Comparison of ENCODE assay signal across 14 cellular contexts in the genomic region with DNA sequence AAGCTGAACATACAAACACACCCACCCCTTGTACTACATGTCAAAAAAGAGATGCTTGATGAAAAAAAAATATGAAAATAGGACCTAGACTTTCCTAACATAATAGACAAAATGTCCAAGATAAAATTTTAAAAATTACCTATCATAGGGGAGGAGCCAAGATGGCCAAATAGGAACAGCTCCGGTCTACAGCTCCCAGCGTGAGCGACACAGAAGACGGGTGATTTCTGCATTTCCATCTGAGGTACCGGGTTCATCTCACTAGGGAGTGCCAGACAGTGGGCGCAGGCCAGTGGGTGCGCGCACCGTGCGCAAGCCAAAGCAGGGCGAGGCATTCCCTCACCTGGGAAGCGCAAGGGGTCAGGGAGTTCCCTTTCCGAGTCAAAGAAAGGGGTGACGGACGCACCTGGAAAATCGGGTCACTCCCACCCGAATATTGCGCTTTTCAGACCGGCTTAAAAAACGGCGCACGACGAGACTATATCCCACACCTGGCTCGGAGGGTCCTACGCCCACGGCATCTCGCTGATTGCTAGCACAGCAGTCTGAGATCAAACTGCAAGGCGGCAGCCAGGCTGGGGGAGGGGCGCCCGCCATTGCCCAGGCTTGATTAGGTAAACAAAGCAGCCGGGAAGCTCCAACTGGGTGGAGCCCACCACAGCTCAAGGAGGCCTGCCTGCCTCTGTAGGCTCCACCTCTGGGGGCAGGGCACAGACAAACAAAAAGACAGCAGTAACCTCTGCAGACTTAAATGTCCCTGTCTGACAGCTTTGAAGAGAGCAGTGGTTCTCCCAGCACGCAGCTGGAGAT. TPM values are rescaled to one million over a fixed set of nuclear protein-coding genes. Genes with fewer than 3 reads are reported as not detected.
DNase-seq lines count a peak whose midpoint lies in the region; ATAC-seq, FAIRE-seq and TF ChIP-seq lines count a peak whose summit lies in the region.
"Not testable (repeated sequence)": the region's sequence is repeated elsewhere in the genome, so short reads cannot be mapped to it uniquely, and the experiment has no call there.
"Had no signal": no experiment of that assay in that cellular context is flagged by ENCODE, and none has a peak within 500 bp of the region (broad histone marks: within the 10 kb centered on the region; RNA-seq: fewer than 3 reads in every experiment).

No MANE protein-coding gene starts in this region.

- not testable (repeated sequence) for H3K9ac ChIP-seq in H9 (ENCODE audit: extremely low read depth, insufficient read length, low read length)

- TF ChIP-seq POLR2A in right lobe of liver (IDR thresholded peaks at IDR 0.05); upper lobe of left lung (IDR thresholded peaks at IDR 0.05): not testable (repeated sequence)

- peak overlapping the region; percentile 44 for H3K4me2 ChIP-seq in H9 (ENCODE audit: insufficient read depth, insufficient read length, low read length)

- not testable (repeated sequence) for H3K4ac ChIP-seq in H9 (ENCODE audit: low read depth, low read length)

- H2BK20ac ChIP-seq in H9 (ENCODE audit: low read depth, low read length, poor library complexity, severe bottlenecking), result not testable (repeated sequence)

- DNase-seq in H9; T-cell; activated T-helper 1 cell treated with anti-CD3 and anti-CD28 coated beads, Interleukin-12 subunit alpha, Interleukin-12 subunit beta, Interleukin-2, Interleukin-4 antibody, amounts not matched to agents 30 ng/mL and 10 ng/mL and 1 ng/mL, durations not matched to agents 14 hours and 24 hours and 36 hours (ENCODE audit: low spot score); bronchial epithelial cell (ENCODE audit: low read depth); foreskin keratinocyte; right lobe of liver; osteocyte (ENCODE audit: extremely low spot score, unreplicated experiment): not testable (repeated sequence)
- DNase-seq in upper lobe of left lung, result peak in 1 of 2 donors; percentile 32

- H3K36me3 Mint-ChIP-seq in H9 (ENCODE audit: insufficient read depth in 1 of 3, low read depth in 3 of 3); T-cell; activated T-helper 1 cell treated with anti-CD3 and anti-CD28 coated beads, Interleukin-12 subunit alpha, Interleukin-12 subunit beta, Interleukin-2, Interleukin-4 antibody, amounts not matched to agents 30 ng/mL and 10 ng/mL and 1 ng/mL, durations not matched to agents 14 hours and 24 hours and 36 hours (ENCODE audit: low read depth); osteocyte (ENCODE audit: unreplicated experiment): not testable (repeated sequence)

- CTCF ChIA-PET in T-cell (lab: Charles Lee), result not testable (repeated sequence)

- intact Hi-C loops in activated T-helper 1 cell treated with anti-CD3 and anti-CD28 coated beads, Interleukin-12 subunit alpha, Interleukin-12 subunit beta, Interleukin-2, Interleukin-4 antibody, amounts not matched to agents 30 ng/mL and 10 ng/mL and 1 ng/mL, durations not matched to agents 14 hours and 24 hours and 36 hours (cut with micrococcal nuclease), result loop anchor here (5.0 kb wide), 1 partner anchor 39 kb away; the partner anchor contains the start of gene RBM41
- intact Hi-C loops in right lobe of liver (cut with DNase I), result not testable (repeated sequence)

- H3K36me3 ChIP-seq in bronchial epithelial cell (ENCODE audit: control insufficient read depth, insufficient read depth, low read length); right lobe of liver; upper lobe of left lung: not testable (repeated sequence)

- H3K56ac ChIP-seq in H9 (ENCODE audit: insufficient read length, low read depth, low read length), result not testable (repeated sequence)

- not testable (repeated sequence) for H2AK5ac ChIP-seq in H9 (ENCODE audit: insufficient read length, low read length)

- not testable (repeated sequence) for H4K5ac ChIP-seq in H9 (ENCODE audit: insufficient read length, low read depth, low read length)

- H3K27ac ChIP-seq in H9 (ENCODE audit: insufficient read length, low read depth, low read length); right lobe of liver; upper lobe of left lung: not testable (repeated sequence)
- H3K27ac ChIP-seq in foreskin keratinocyte, result peak overlapping the region; percentile 85

- H3K4me1 ChIP-seq in H9 (ENCODE audit: insufficient read depth, low read length); foreskin keratinocyte; right lobe of liver; upper lobe of left lung: not testable (repeated sequence)

- H4K20me1 ChIP-seq in H9 (ENCODE audit: control insufficient read depth, insufficient read depth, insufficient read length), result not testable (repeated sequence)

- WGBS in H9 (ENCODE audit: extremely low coverage, insufficient read length, low lambda C conversion rate), result no CpG with 5 or more reads among the region's 32 CpGs
- WGBS in right lobe of liver (ENCODE audit: insufficient coverage, low coverage, low lambda C conversion rate, missing lambda C conversion rate), result 46% methylated on average over 12 of the region's 32 CpGs
- 24 to 53% methylated on average over 9 to 30 of the region's 32 CpGs for WGBS in upper lobe of left lung, 2 donors

- H4K8ac ChIP-seq in H9 (replicated peaks; ENCODE audit: insufficient read length, low read depth, low read length), result not testable (repeated sequence)

- H3K27ac Mint-ChIP-seq in H9, result peak overlapping the region in 2 of 3 experiments; percentile 75 to 82; a peak in 2 of 7 replicates
- peak overlapping the region; percentile 2 to 67 for H3K27ac Mint-ChIP-seq in T-cell
- H3K27ac Mint-ChIP-seq in activated T-helper 1 cell treated with anti-CD3 and anti-CD28 coated beads, Interleukin-12 subunit alpha, Interleukin-12 subunit beta, Interleukin-2, Interleukin-4 antibody, amounts not matched to agents 30 ng/mL and 10 ng/mL and 1 ng/mL, durations not matched to agents 14 hours and 24 hours and 36 hours, result peak overlapping the region; percentile 61
- H3K27ac Mint-ChIP-seq in osteocyte (ENCODE audit: unreplicated experiment), result peak overlapping the region; percentile 18

- H3K4me3 Mint-ChIP-seq in H9 (peak overlapping the region; percentile 72 to 84), T-cell (peak overlapping the region; percentile 64 to 75 (median 72)), osteocyte (ENCODE audit: unreplicated experiment) (peak overlapping the region; percentile 60)
- peak overlapping the region; percentile 79 for H3K4me3 Mint-ChIP-seq in activated T-helper 1 cell treated with anti-CD3 and anti-CD28 coated beads, Interleukin-12 subunit alpha, Interleukin-12 subunit beta, Interleukin-2, Interleukin-4 antibody, amounts not matched to agents 30 ng/mL and 10 ng/mL and 1 ng/mL, durations not matched to agents 14 hours and 24 hours and 36 hours

- ATAC-seq in T-cell (replicated peaks in 1 of 4), result peak in 2 of 4 experiments; percentile 19 to 27
- peak; percentile 52 for ATAC-seq in foreskin keratinocyte
- ATAC-seq in right lobe of liver; upper lobe of left lung (ENCODE audit: low FRiP score in 2 of 2): not testable (repeated sequence)

- H2BK120ac ChIP-seq in H9 (ENCODE audit: low read depth, low read length, poor library complexity, severe bottlenecking), result not testable (repeated sequence)

- not testable (repeated sequence) for H3K14ac ChIP-seq in H9 (ENCODE audit: insufficient read depth, low read length)

- H3K4me1 Mint-ChIP-seq in H9, result peaks cover 14 to 21% of the 10 kb centered on the region in 2 experiments
- H3K4me1 Mint-ChIP-seq in T-cell; activated T-helper 1 cell treated with anti-CD3 and anti-CD28 coated beads, Interleukin-12 subunit alpha, Interleukin-12 subunit beta, Interleukin-2, Interleukin-4 antibody, amounts not matched to agents 30 ng/mL and 10 ng/mL and 1 ng/mL, durations not matched to agents 14 hours and 24 hours and 36 hours (ENCODE audit: low read depth); osteocyte (ENCODE audit: unreplicated experiment): not testable (repeated sequence)

- not testable (repeated sequence) for TF ChIP-seq CTCF in H9 (conservative IDR thresholded peaks at IDR 0.05); bronchial epithelial cell (IDR thresholded peaks at IDR 0.05; ENCODE audit: insufficient read depth, low read length, severe bottlenecking); foreskin keratinocyte (conservative IDR thresholded peaks at IDR 0.05); right lobe of liver (IDR thresholded peaks at IDR 0.05); osteocyte (IDR thresholded peaks at IDR 0.05); upper lobe of left lung (IDR thresholded peaks at IDR 0.05)

- not testable (repeated sequence) for H3K9me3 ChIP-seq in H9 (ENCODE audit: control insufficient read depth, low read depth, low read length); right lobe of liver; upper lobe of left lung

- not testable (repeated sequence) for H3K18ac ChIP-seq in H9 (ENCODE audit: insufficient read length, low read depth, low read length)

- H3K27me3 ChIP-seq in H9 (ENCODE audit: insufficient read depth, low read length); bronchial epithelial cell (ENCODE audit: control insufficient read depth, insufficient read depth, low read length); foreskin keratinocyte; right lobe of liver; upper lobe of left lung: not testable (repeated sequence)

- not testable (repeated sequence) for H3K79me1 ChIP-seq in H9 (ENCODE audit: insufficient read depth, low read depth, low read length, poor library complexity, severe bottlenecking)

- H3K4me3 ChIP-seq in bronchial epithelial cell (ENCODE audit: low read depth, low read length), result peak overlapping the region; percentile 24
- peak overlapping the region in 2 of 3 donors; percentile 5 to 41 for H3K4me3 ChIP-seq in right lobe of liver
- H3K4me3 ChIP-seq in upper lobe of left lung, result peak overlapping the region in 3 of 4 donors; percentile 20 to 38 (median 36)

- H3T11ph ChIP-seq in H9 (ENCODE audit: low read length), result not testable (repeated sequence)

- not testable (repeated sequence) for H2BK5ac ChIP-seq in H9 (ENCODE audit: insufficient read length, low read length)

- not testable (repeated sequence) for H4K91ac ChIP-seq in H9 (ENCODE audit: insufficient read length, low read depth, low read length)

- H3K79me2 ChIP-seq in H9 (ENCODE audit: insufficient read depth, low read length), result not testable (repeated sequence)

- not testable (repeated sequence) for TF ChIP-seq EP300 in upper lobe of left lung (IDR thresholded peaks at IDR 0.05)

- not testable (repeated sequence) for H3K23ac ChIP-seq in H9 (ENCODE audit: insufficient read length, low read depth, low read length)

- not testable (repeated sequence) for H3K27me3 Mint-ChIP-seq in H9 (ENCODE audit: low read depth); T-cell; activated T-helper 1 cell treated with anti-CD3 and anti-CD28 coated beads, Interleukin-12 subunit alpha, Interleukin-12 subunit beta, Interleukin-2, Interleukin-4 antibody, amounts not matched to agents 30 ng/mL and 10 ng/mL and 1 ng/mL, durations not matched to agents 14 hours and 24 hours and 36 hours (ENCODE audit: insufficient read depth); osteocyte (ENCODE audit: unreplicated experiment)

- not testable (repeated sequence) for H2AFZ ChIP-seq in H9 (ENCODE audit: low read length)

- not testable (repeated sequence) for H2BK15ac ChIP-seq in H9 (ENCODE audit: low read depth, low read length)

- not testable (repeated sequence) for H3K23me2 ChIP-seq in H9 (ENCODE audit: insufficient read length, low read depth, low read length, poor library complexity, severe bottlenecking)

- H2BK12ac ChIP-seq in H9 (ENCODE audit: insufficient read length, low read depth, low read length), result not testable (repeated sequence)

- POLR2A ChIA-PET in T-cell (lab: Charles Lee), result not testable (repeated sequence)

- not testable (repeated sequence) for FAIRE-seq in bronchial epithelial cell (lab: Jason Lieb, UNC)

- peaks cover 0 to 25% of the 10 kb centered on the region in 2 experiments; a peak in 2 of 5 replicates for H3K9me3 Mint-ChIP-seq in H9
- H3K9me3 Mint-ChIP-seq in T-cell; activated T-helper 1 cell treated with anti-CD3 and anti-CD28 coated beads, Interleukin-12 subunit alpha, Interleukin-12 subunit beta, Interleukin-2, Interleukin-4 antibody, amounts not matched to agents 30 ng/mL and 10 ng/mL and 1 ng/mL, durations not matched to agents 14 hours and 24 hours and 36 hours; osteocyte (ENCODE audit: unreplicated experiment): not testable (repeated sequence)

RNA-seq across cellular contexts. Expression of gene RBM41, which starts 37.2 kb away (rescaled TPM):
- 19.4 and 19.6 TPM in 2 replicates for total RNA-seq in H9 (2021)
- 10 to 100 TPM; 13.4 to 26.2 (median 18.9) TPM for total RNA-seq in T-cell
- 15.5 and 16.6 TPM in 2 replicates for total RNA-seq in activated T-helper 1 cell treated with anti-CD3 and anti-CD28 coated beads, Interleukin-12 subunit alpha, Interleukin-12 subunit beta, Interleukin-2, Interleukin-4 antibody, amounts not matched to agents 30 ng/mL and 10 ng/mL and 1 ng/mL, durations not matched to agents 14 hours and 24 hours and 36 hours
- 20.0 and 21.5 TPM in 2 replicates for total RNA-seq in bronchial epithelial cell
- total RNA-seq in foreskin keratinocyte, result 16.0 and 16.5 TPM in 2 replicates
- 3.5 and 4.0 TPM in 2 replicates for polyA plus RNA-seq in foreskin keratinocyte
- total RNA-seq in right lobe of liver, result 10 to 100 TPM in 1 of 6 experiments, 1 to 10 TPM in 5; 8.0 to 10.6 (median 9.6) TPM
- 15.3 and 18.1 TPM in 2 replicates for total RNA-seq in osteocyte
- 10 to 100 TPM; 10.9 to 49.2 (median 16.5) TPM for total RNA-seq in upper lobe of left lung

RNA-seq across cellular contexts. Expression of gene NUP62CL, which starts 50.4 kb away (rescaled TPM):
- total RNA-seq in H9 (2021) (3.9 and 4.3 TPM in 2 replicates), T-cell (1 to 10 TPM in 4 of 5 donors, under 1 TPM in 1; 0.26 to 4.0 (median 3.7) TPM), bronchial epithelial cell (3.9 and 5.1 TPM in 2 replicates), foreskin keratinocyte (2.9 and 4.3 TPM in 2 replicates), right lobe of liver (1 to 10 TPM in 2 of 6 experiments, under 1 TPM in 4; 0.13 to 1.5 (median 0.31) TPM), osteocyte (not detected in 2 replicates), upper lobe of left lung (10 to 100 TPM in 1 of 6 donors, 1 to 10 TPM in 5; 1.5 to 22.0 (median 2.6) TPM)
- total RNA-seq in activated T-helper 1 cell treated with anti-CD3 and anti-CD28 coated beads, Interleukin-12 subunit alpha, Interleukin-12 subunit beta, Interleukin-2, Interleukin-4 antibody, amounts not matched to agents 30 ng/mL and 10 ng/mL and 1 ng/mL, durations not matched to agents 14 hours and 24 hours and 36 hours, result 0.54 and 1.1 TPM in 2 replicates
- 1.6 and 2.0 TPM in 2 replicates for polyA plus RNA-seq in foreskin keratinocyte
- total RNA-seq: SJCRH30 had no signal

RNA-seq across cellular contexts. Expression of gene DNAAF6, which starts 50.6 kb away (rescaled TPM):
- total RNA-seq in H9 (2021), result not detected in 2 replicates
- not detected for total RNA-seq in T-cell
- not detected in 2 replicates for total RNA-seq in activated T-helper 1 cell treated with anti-CD3 and anti-CD28 coated beads, Interleukin-12 subunit alpha, Interleukin-12 subunit beta, Interleukin-2, Interleukin-4 antibody, amounts not matched to agents 30 ng/mL and 10 ng/mL and 1 ng/mL, durations not matched to agents 14 hours and 24 hours and 36 hours
- total RNA-seq in bronchial epithelial cell, result not detected in 2 replicates
- not detected in 2 replicates for total RNA-seq in foreskin keratinocyte
- polyA plus RNA-seq in foreskin keratinocyte, result not detected in 2 replicates
- total RNA-seq in right lobe of liver, result not detected
- total RNA-seq in osteocyte, result not detected in 2 replicates
- total RNA-seq in upper lobe of left lung, result 1 to 10 TPM in 1 of 6 donors, under 1 TPM in 2, not detected in 3; 0.54 to 2.9 (median 0.61) TPM
- total RNA-seq: GM12878; H4; SJCRH30; skeletal muscle tissue; T-helper 2 cell treated with Interferon-gamma antibody and Interleukin-4, amounts not matched to agents 100 ng/mL and 5 ng/mL, for 36 hours; temporal lobe had no signal
- polyA plus RNA-seq: GM12878 had no signal

Comparison
In these comparisons a context has a peak if more than half of its experiments do, and no peak if none do; other contexts are left out.
1. H3K27ac Mint-ChIP-seq: peak in every context shown above with its lines; median percentile 78 in H9; 61 in activated T-helper 1 cell treated with anti-CD3 and anti-CD28 coated beads, Interleukin-12 subunit alpha, Interleukin-12 subunit beta, Interleukin-2, Interleukin-4 antibody, amounts not matched to agents 30 ng/mL and 10 ng/mL and 1 ng/mL, durations not matched to agents 14 hours and 24 hours and 36 hours; 34 in T-cell; 18 in osteocyte.